1 cellular context compared by ENCODE assay signal in genomic region chr4:52750213-52750612, GRCh38.
TF ChIP-seq lines count a peak whose summit lies in the region.

No MANE protein-coding gene starts in this region.

TF ChIP-seq in K562, 482 proteins besides CTCF, POLR2A, EP300 and RAD21:
- no peak for TF ChIP-seq STAT6 (CRISPR knock-in tag; IDR thresholded peaks at IDR 0.05)
- TF ChIP-seq CEBPB (tag; IDR thresholded peaks at IDR 0.05): peak; percentile 96
- peak; percentile 46; the same call in 1 of the 2 replicates for TF ChIP-seq IRF9 (tag; IDR thresholded peaks at IDR 0.05)
- TF ChIP-seq NONO (IDR thresholded peaks at IDR 0.05; ENCODE audit: low read depth in 2 of 2, low read length in 1 of 2): no peak
- TF ChIP-seq ARNT (IDR thresholded peaks at IDR 0.05): no peak
- no peak for TF ChIP-seq TSC22D4 (tag; IDR thresholded peaks at IDR 0.05)
- no peak for TF ChIP-seq ZNF121 (CRISPR knock-in tag; conservative IDR thresholded peaks at IDR 0.05)
- TF ChIP-seq CEBPG (CRISPR knock-in tag; IDR thresholded peaks at IDR 0.05): no peak
- peak; percentile 51 to 94 for TF ChIP-seq CEBPG (tag; conservative IDR thresholded peaks at IDR 0.05 in 1 of 2, IDR thresholded peaks at IDR 0.05 in 1 of 2)
- TF ChIP-seq HINFP (tag; conservative IDR thresholded peaks at IDR 0.05; ENCODE audit: low read depth): no peak
